In genomic region chr2:44974064-44974715, GRCh38 we compare ENCODE assay signal across 8 cellular contexts. TPM values are rescaled to one million over a fixed set of nuclear protein-coding genes. Genes with fewer than 3 reads are reported as not detected.
A peak's percentile ranks its signal among the peaks of the same experiment; 100 is the strongest.
DNase-seq lines count a peak whose midpoint lies in the region; ATAC-seq and TF ChIP-seq lines count a peak whose summit lies in the region.

No MANE protein-coding gene starts in this region.

- TF ChIP-seq CTCF in AG04450 (IDR thresholded peaks at IDR 0.05; ENCODE audit: low read depth, low read length) (peak; percentile 42), GM12874 (IDR thresholded peaks at IDR 0.05; ENCODE audit: insufficient read depth, low read depth, low read length) (peak; percentile 46; the same call in 1 of the 2 replicates)

- in situ Hi-C loops in T47D (cut with HindIII; ENCODE audit: low pct_unique_long_range_greater_than_20kb, low sequenced_read_pairs): no loop called here

- peaks cover 46% of the 10 kb centered on the region for H3K27me3 ChIP-seq in AG04450 (ENCODE audit: control insufficient read depth, insufficient read depth, low read length)

- CTCF ChIA-PET in AG04450 (lab: Charles Lee): interaction anchor here (1.2 to 2.1 kb wide), 4 partner anchors 17 to 604 kb away, joined by 3 to 13 read pairs (median 4); no protein-coding TSS in a partner anchor

- no peak for DNase-seq in AG04450 (ENCODE audit: low read depth, low spot score)
- peak; percentile 43 for DNase-seq in NCI-H2171 treated with DMSO at 0.1 percent for 48 hours (lab: John Stamatoyannopoulos, UW)
- peak; percentile 23 to 75 for DNase-seq in T47D (ENCODE audit: low read depth in 1 of 2, low spot score in 1 of 2)
- peak; percentile 44 for DNase-seq in renal cortical epithelial cell (ENCODE audit: low read depth)
- no peak for DNase-seq in stimulated activated CD4-positive, alpha-beta T cell treated with anti-CD3 and anti-CD28 coated beads, Interleukin-4, amount 100 ng/mL, for 1 hour
- DNase-seq in GM19240 (ENCODE audit: insufficient read length, low spot score): no peak

- ATAC-seq in GM18909 (IDR thresholded peaks at IDR 0.05; ENCODE audit: poor library complexity, unreplicated experiment): no peak

- no peak overlapping the region for H3K4me3 ChIP-seq in AG04450 (ENCODE audit: low read depth, low read length)

- H3K27ac ChIP-seq in AG04450 (ENCODE audit: low read depth, low read length): no peak overlapping the region

- POLR2A ChIA-PET in AG04450 (lab: Yijun Ruan, JAX): no interaction called here

- H3K9me3 ChIP-seq in AG04450 (ENCODE audit: control insufficient read depth, insufficient read depth, low read length): no peaks in the 10 kb centered on the region

RNA-seq across cellular contexts. Expression of gene SIX3, which starts 32.7 kb away (rescaled TPM):
- polyA plus RNA-seq in AG04450 (2011; rRNA removed): not detected in 2 replicates
- not detected in 2 replicates for polyA minus RNA-seq in AG04450 (2011; rRNA and poly(A)+ RNA removed)
- not detected in 2 replicates for total RNA-seq in renal cortical epithelial cell

RNA-seq across cellular contexts. Expression of gene SIX2, which starts 35.1 kb away (rescaled TPM):
- not detected in 2 replicates for polyA plus RNA-seq in AG04450 (2011; rRNA removed)
- polyA minus RNA-seq in AG04450 (2011; rRNA and poly(A)+ RNA removed): not detected in 2 replicates
- total RNA-seq in renal cortical epithelial cell: 0.05 and 0.35 TPM in 2 replicates

Comparison
In these comparisons a context has a peak if more than half of its experiments do, and no peak if none do; other contexts are left out.
1. DNase-seq: peak in NCI-H2171 treated with DMSO at 0.1 percent for 48 hours (single experiment), T47D (2 of 2) and renal cortical epithelial cell (single experiment); none in AG04450 (single experiment), stimulated activated CD4-positive, alpha-beta T cell treated with anti-CD3 and anti-CD28 coated beads, Interleukin-4, amount 100 ng/mL, for 1 hour (single experiment) and GM19240 (single experiment).